ENCODE assay signal across 38 cellular contexts in the genomic region with DNA sequence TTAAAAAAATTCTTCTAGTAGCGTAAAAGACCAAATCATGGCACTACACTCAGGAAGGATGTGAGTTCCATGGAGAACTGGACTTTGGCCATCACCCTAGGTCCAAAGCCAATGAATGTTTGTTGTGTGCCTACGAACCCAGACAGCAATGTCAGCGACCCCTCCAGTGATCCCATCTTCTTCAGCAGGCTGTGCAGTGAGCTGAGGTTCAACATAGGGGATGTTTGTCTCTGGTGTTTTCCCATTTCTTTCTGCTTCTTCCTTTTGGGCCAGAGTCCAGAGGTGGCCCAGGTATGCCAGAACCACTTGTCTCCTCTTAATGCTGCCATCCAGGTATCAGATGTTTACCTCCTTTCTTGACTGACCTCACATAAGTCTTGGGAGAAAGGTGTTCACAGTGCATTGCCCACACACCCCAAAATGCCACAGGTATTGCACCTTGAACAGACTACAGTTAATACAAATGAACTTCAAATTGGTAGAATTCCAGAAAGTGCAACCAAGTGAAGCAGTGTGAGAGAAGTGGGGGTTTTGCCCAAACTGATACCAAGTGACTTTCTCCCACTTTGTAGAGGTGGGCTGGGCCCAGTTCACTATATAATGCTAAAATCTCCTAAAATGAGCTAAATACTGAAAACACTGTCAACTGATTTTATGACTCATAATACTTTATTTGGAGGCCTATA. TPM values are rescaled to one million over a fixed set of nuclear protein-coding genes. Genes with fewer than 3 reads are reported as not detected.
"Had no signal": no experiment of that assay in that cellular context is flagged by ENCODE, and none has a peak within 500 bp of the region (broad histone marks: within the 10 kb centered on the region; RNA-seq: fewer than 3 reads in every experiment).

No MANE protein-coding gene starts in this region.

- H3K27me3 ChIP-seq: MG63 had no signal

- H3K9me3 ChIP-seq: MG63 had no signal

- H3K36me3 ChIP-seq: MG63 had no signal

- H3K4me3 ChIP-seq: MG63 had no signal

- DNase-seq: Karpas-422, Kasumi-1, MG63, MM.1S, MV-4-11, NCI-H1048, NCI-H1092, NCI-H1092 treated with DMSO at 0.1 percent for 48 hours, NCI-H1105, NCI-H1105 treated with DMSO at 0.1 percent for 48 hours, NCI-H1417, NCI-H1417 treated with DMSO at 0.1 percent for 48 hours, NCI-H1436, NCI-H1436 treated with DMSO at 0.1 percent for 48 hours, NCI-H146, NCI-H1694, NCI-H1694 treated with DMSO at 0.1 percent for 48 hours, NCI-H187, NCI-H187 treated with DMSO at 0.1 percent for 48 hours, NCI-H1930, NCI-H2029, NCI-H2029 treated with DMSO at 0.1 percent for 48 hours, NCI-H2081, NCI-H2081 treated with DMSO at 0.1 percent for 48 hours, NCI-H2171, NCI-H2171 treated with DMSO at 0.1 percent for 48 hours, NCI-H2227 treated with DMSO at 0.1 percent for 48 hours, NCI-H226, NCI-H345, NCI-H446, NCI-H446 treated with DMSO at 0.1 percent for 48 hours, NCI-H510A, NCI-H510A treated with DMSO at 0.1 percent for 48 hours, NCI-H524 had no signal

RNA-seq across cellular contexts. Expression of gene LINC00237, which starts 33.9 kb away (rescaled TPM):
- total RNA-seq: LHCN-M2, M059J, MCF 10A, NCI-H460 had no signal
